Comparison of ENCODE assay signal across 1 cellular context in the genomic region with DNA sequence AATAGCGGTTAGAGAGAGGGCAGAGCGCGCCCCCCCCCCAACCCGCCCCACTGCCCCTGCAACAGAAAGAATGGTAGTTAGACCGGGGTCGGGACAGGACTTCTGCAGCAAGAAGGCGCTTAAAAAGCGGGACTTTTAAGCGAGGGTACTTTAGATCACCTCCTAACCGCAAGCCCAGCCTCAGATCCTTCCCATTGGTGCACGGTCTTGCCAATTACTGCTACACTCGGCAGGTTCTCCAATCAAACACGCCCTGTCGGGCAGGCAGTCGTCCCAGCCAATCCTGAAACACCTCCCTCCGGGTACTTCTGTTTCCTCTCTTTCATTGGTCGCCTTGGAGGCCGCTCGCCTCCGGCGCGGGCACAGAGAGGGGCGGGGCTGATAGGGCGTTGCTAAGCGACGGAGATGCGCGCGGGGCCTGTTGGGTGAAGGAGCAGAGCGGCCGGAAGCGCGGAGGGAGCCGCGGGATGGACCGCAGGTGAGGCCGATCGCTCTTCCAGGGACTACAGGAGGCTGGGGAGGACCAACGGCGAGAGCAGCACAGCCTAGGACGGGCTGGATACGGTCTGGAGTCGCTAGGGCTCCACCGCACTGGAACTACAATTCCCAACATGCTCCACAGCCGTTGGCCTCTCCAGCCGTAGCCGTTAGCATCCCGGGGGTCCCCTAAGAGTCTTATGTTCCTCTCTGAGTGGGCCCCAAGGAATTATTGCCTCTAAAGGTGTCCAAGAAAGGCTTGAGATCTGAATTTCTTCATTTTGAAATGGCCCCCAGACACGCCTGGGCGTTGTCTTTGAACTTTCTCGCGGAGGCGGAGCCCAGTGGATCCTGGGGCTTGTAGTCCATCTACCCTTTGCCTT.
TF ChIP-seq lines count a peak whose summit lies in the region.

Gene PROSER3, plus strand, starts transcription at position 428 of the 860 bp plus-strand sequence. Its CDS starts 40 bp downstream, at position 468.

TF ChIP-seq in HEK293, 187 proteins besides CTCF, POLR2A, EP300 and RAD21 (continued from another document and continues in another):
- TF ChIP-seq ZNF157 (tag by site-specific recombination; IDR thresholded peaks at IDR 0.05) (no peak), ZNF426 (tag by site-specific recombination; IDR thresholded peaks at IDR 0.05) (no peak), ZBTB17 (tag by site-specific recombination; IDR thresholded peaks at IDR 0.05) (peak; percentile 98), ZNF530 (tag by site-specific recombination; IDR thresholded peaks at IDR 0.05; ENCODE audit: low read depth) (no peak), KLF9 (tag by site-specific recombination; IDR thresholded peaks at IDR 0.05; ENCODE audit: low read depth) (peak; percentile 94), ZBTB1 (tag by site-specific recombination; IDR thresholded peaks at IDR 0.05) (no peak), ZEB2 (tag by site-specific recombination; IDR thresholded peaks at IDR 0.05) (peak; percentile 99), PRDM1 (tag by site-specific recombination; IDR thresholded peaks at IDR 0.05) (no peak), ZNF510 (tag by site-specific recombination; IDR thresholded peaks at IDR 0.05; ENCODE audit: insufficient replicate concordance) (no peak), HOXA7 (CRISPR knock-in tag; IDR thresholded peaks at IDR 0.05; ENCODE audit: borderline replicate concordance) (no peak), ZNF19 (tag by site-specific recombination; IDR thresholded peaks at IDR 0.05; ENCODE audit: low read depth) (no peak), ZSCAN18 (tag by site-specific recombination; IDR thresholded peaks at IDR 0.05) (no peak), ZNF184 (tag by site-specific recombination; IDR thresholded peaks at IDR 0.05) (no peak), GLI4 (tag by site-specific recombination; IDR thresholded peaks at IDR 0.05) (no peak), ZNF302 (tag by site-specific recombination; IDR thresholded peaks at IDR 0.05; ENCODE audit: low read depth) (no peak), ZSCAN4 (tag by site-specific recombination; IDR thresholded peaks at IDR 0.05) (peak; percentile 50), ELK4 (IDR thresholded peaks at IDR 0.05; ENCODE audit: borderline replicate concordance, low read depth, low read length) (peak; percentile 85; the same call in 1 of the 2 replicates), ZXDB (tag by site-specific recombination; IDR thresholded peaks at IDR 0.05) (peak; percentile 97), YY1 (tag by site-specific recombination; IDR thresholded peaks at IDR 0.05) (peak; percentile 94), EGR2 (tag by site-specific recombination; IDR thresholded peaks at IDR 0.05; ENCODE audit: low read depth) (peak; percentile 89), ZNF449 (tag by site-specific recombination; IDR thresholded peaks at IDR 0.05) (peak; percentile 76), ZNF114 (tag by site-specific recombination; IDR thresholded peaks at IDR 0.05) (no peak), REST (tag by site-specific recombination; IDR thresholded peaks at IDR 0.05) (peak; percentile 29; the same call in 1 of the 2 replicates), ZNF664 (tag by site-specific recombination; IDR thresholded peaks at IDR 0.05) (no peak; the same call in 1 of the 2 replicates), TRIM28 (IDR thresholded peaks at IDR 0.05; ENCODE audit: borderline replicate concordance, low read length) (no peak), ZBTB44 (tag by site-specific recombination; IDR thresholded peaks at IDR 0.05) (peak; percentile 68; the same call in 1 of the 2 replicates), ZNF624 (tag by site-specific recombination; IDR thresholded peaks at IDR 0.05) (no peak), ZNF174 (tag by site-specific recombination; IDR thresholded peaks at IDR 0.05) (no peak), ZNF76 (tag by site-specific recombination; IDR thresholded peaks at IDR 0.05; ENCODE audit: borderline replicate concordance, low read depth) (peak; percentile 99), ZNF561 (tag by site-specific recombination; IDR thresholded peaks at IDR 0.05; ENCODE audit: borderline replicate concordance) (peak; percentile 91; the same call in 1 of the 2 replicates), ZBTB20 (tag by site-specific recombination; IDR thresholded peaks at IDR 0.05) (peak; percentile 81), ZNF26 (tag by site-specific recombination; IDR thresholded peaks at IDR 0.05) (no peak), ZIC2 (tag by site-specific recombination; IDR thresholded peaks at IDR 0.05) (no peak; the same call in 1 of the 2 replicates), ZNF692 (tag by site-specific recombination; IDR thresholded peaks at IDR 0.05) (peak; percentile 84), ZNF354C (tag by site-specific recombination; IDR thresholded peaks at IDR 0.05; ENCODE audit: borderline replicate concordance, low read depth) (no peak), ZNF571 (tag by site-specific recombination; IDR thresholded peaks at IDR 0.05) (no peak), ZNF785 (tag by site-specific recombination; IDR thresholded peaks at IDR 0.05) (no peak)
- TF ChIP-seq, protein P1, sequence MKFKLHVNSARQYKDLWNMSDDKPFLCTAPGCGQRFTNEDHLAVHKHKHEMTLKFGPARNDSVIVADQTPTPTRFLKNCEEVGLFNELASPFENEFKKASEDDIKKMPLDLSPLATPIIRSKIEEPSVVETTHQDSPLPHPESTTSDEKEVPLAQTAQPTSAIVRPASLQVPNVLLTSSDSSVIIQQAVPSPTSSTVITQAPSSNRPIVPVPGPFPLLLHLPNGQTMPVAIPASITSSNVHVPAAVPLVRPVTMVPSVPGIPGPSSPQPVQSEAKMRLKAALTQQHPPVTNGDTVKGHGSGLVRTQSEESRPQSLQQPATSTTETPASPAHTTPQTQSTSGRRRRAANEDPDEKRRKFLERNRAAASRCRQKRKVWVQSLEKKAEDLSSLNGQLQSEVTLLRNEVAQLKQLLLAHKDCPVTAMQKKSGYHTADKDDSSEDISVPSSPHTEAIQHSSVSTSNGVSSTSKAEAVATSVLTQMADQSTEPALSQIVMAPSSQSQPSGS (tag by site-specific recombination; IDR thresholded peaks at IDR 0.05; ENCODE audit: low read depth), result no peak
- TF ChIP-seq, protein P2, sequence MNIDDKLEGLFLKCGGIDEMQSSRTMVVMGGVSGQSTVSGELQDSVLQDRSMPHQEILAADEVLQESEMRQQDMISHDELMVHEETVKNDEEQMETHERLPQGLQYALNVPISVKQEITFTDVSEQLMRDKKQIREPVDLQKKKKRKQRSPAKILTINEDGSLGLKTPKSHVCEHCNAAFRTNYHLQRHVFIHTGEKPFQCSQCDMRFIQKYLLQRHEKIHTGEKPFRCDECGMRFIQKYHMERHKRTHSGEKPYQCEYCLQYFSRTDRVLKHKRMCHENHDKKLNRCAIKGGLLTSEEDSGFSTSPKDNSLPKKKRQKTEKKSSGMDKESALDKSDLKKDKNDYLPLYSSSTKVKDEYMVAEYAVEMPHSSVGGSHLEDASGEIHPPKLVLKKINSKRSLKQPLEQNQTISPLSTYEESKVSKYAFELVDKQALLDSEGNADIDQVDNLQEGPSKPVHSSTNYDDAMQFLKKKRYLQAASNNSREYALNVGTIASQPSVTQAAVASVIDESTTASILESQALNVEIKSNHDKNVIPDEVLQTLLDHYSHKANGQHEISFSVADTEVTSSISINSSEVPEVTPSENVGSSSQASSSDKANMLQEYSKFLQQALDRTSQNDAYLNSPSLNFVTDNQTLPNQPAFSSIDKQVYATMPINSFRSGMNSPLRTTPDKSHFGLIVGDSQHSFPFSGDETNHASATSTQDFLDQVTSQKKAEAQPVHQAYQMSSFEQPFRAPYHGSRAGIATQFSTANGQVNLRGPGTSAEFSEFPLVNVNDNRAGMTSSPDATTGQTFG (tag by site-specific recombination; IDR thresholded peaks at IDR 0.05; ENCODE audit: borderline replicate concordance), result no peak
